ENCODE assay signal across 9 cellular contexts in genomic region chr12:50101663-50102062, GRCh38. TPM values are rescaled to one million over a fixed set of nuclear protein-coding genes. Genes with fewer than 3 reads are reported as not detected.
DNase-seq lines count a peak whose midpoint lies in the region; ATAC-seq, FAIRE-seq and TF ChIP-seq lines count a peak whose summit lies in the region.
"Had no signal": no experiment of that assay in that cellular context is flagged by ENCODE, and none has a peak within 500 bp of the region (broad histone marks: within the 10 kb centered on the region; RNA-seq: fewer than 3 reads in every experiment).

No MANE protein-coding gene starts in this region.

- WGBS in A549 (ENCODE audit: missing lambda C conversion rate): 75% methylated on average over 3 of the region's 3 CpGs

- H3K4me1 ChIP-seq in A549 (no peaks in the 10 kb centered on the region), HEK293 (ENCODE audit: control insufficient read depth, insufficient read depth, low read length) (peaks cover 7% of the 10 kb centered on the region), adipocyte (ENCODE audit: control insufficient read depth, insufficient read depth, low read length) (peaks cover 45% of the 10 kb centered on the region)
- H3K4me1 ChIP-seq in effector memory CD4-positive, alpha-beta T cell (ENCODE audit: control insufficient read depth, insufficient read depth, low read length, poor library complexity, severe bottlenecking): no peaks in the 10 kb centered on the region

- peaks cover 52% of the 10 kb centered on the region for H3K36me3 Mint-ChIP-seq in stimulated activated effector memory CD8-positive, alpha-beta T cell treated with anti-CD3 and anti-CD28 coated beads, Interleukin-12 subunit alpha, Interleukin-12 subunit beta, amount 100 ng/mL, for 72 hours

- TF ChIP-seq EP300 in A549 (IDR thresholded peaks at IDR 0.05): no peak

- H3K9me3 ChIP-seq in A549 (no peaks in the 10 kb centered on the region), HEK293 (ENCODE audit: control insufficient read depth, insufficient read depth, low read depth, low read length) (no peaks in the 10 kb centered on the region), adipocyte (ENCODE audit: control insufficient read depth, low read length) (no peaks in the 10 kb centered on the region)
- H3K9me3 ChIP-seq in effector memory CD4-positive, alpha-beta T cell (ENCODE audit: control insufficient read depth, low read length): no peaks in the 10 kb centered on the region

- H3K4me2 ChIP-seq in A549: no peak overlapping the region

- CTCF ChIA-PET in A549 (lab: Yijun Ruan, JAX): interaction anchor here (0.7 to 17.7 kb wide), 12 partner anchors 11 to 289 kb away, joined by 3 to 309 read pairs (median 4); partner anchors contain the start of genes CERS5, COX14 and SMARCD1
- CTCF ChIA-PET in HEK293 (lab: Yijun Ruan, JAX): interaction anchor here (0.6 to 5.4 kb wide), 13 partner anchors 9 to 124 kb away, joined by 3 to 50 read pairs (median 3); partner anchors contain the start of gene COX14

- no peaks in the 10 kb centered on the region for H3K9me3 Mint-ChIP-seq in stimulated activated effector memory CD8-positive, alpha-beta T cell treated with anti-CD3 and anti-CD28 coated beads, Interleukin-12 subunit alpha, Interleukin-12 subunit beta, amount 100 ng/mL, for 72 hours
- H3K9me3 Mint-ChIP-seq: dendritic cell treated with granulocyte-macrophage colony-stimulating factor and Interleukin-4, amounts not matched to agents 40 ng/mL and 50 ng/mL, for 4 days had no signal

- H3K27ac Mint-ChIP-seq in stimulated activated effector memory CD8-positive, alpha-beta T cell treated with anti-CD3 and anti-CD28 coated beads, Interleukin-12 subunit alpha, Interleukin-12 subunit beta, amount 100 ng/mL, for 72 hours: no peak overlapping the region
- H3K27ac Mint-ChIP-seq: dendritic cell treated with granulocyte-macrophage colony-stimulating factor and Interleukin-4, amounts not matched to agents 40 ng/mL and 50 ng/mL, for 4 days had no signal

- DNase-seq in A549 (ENCODE audit: low read depth in 1 of 2, low spot score in 1 of 2) (peak; percentile 57 to 65), adipocyte (ENCODE audit: low read depth) (peak; percentile 65), islet precursor cell (peak; percentile 81), GM20000 (ENCODE audit: low spot score) (no peak)
- DNase-seq in effector memory CD4-positive, alpha-beta T cell: no peak
- no peak for DNase-seq in stimulated activated effector memory CD8-positive, alpha-beta T cell treated with anti-CD3 and anti-CD28 coated beads, Interleukin-12 subunit alpha, Interleukin-12 subunit beta, amount 100 ng/mL, for 72 hours (ENCODE audit: low spot score in 2 of 2)

- H3K36me3 ChIP-seq in HEK293 (ENCODE audit: control insufficient read depth in 2 of 2, insufficient read depth in 1 of 2, low read length in 2 of 2): peaks cover 10 to 51% of the 10 kb centered on the region in 2 experiments; a peak in 2 of 3 replicates
- H3K36me3 ChIP-seq in adipocyte (ENCODE audit: control insufficient read depth, insufficient read depth, low read length, severe bottlenecking): peaks cover 39% of the 10 kb centered on the region
- peaks cover 30% of the 10 kb centered on the region for H3K36me3 ChIP-seq in effector memory CD4-positive, alpha-beta T cell (ENCODE audit: control insufficient read depth, insufficient read depth, low read length)

- peaks cover 6% of the 10 kb centered on the region for H3K4me1 Mint-ChIP-seq in stimulated activated effector memory CD8-positive, alpha-beta T cell treated with anti-CD3 and anti-CD28 coated beads, Interleukin-12 subunit alpha, Interleukin-12 subunit beta, amount 100 ng/mL, for 72 hours

- H3K27ac ChIP-seq in A549 (no peak overlapping the region), HEK293 (ENCODE audit: extremely low read depth, low read depth, low read length) (no peak overlapping the region; the same call in 1 of the 2 replicates)
- H3K27ac ChIP-seq in effector memory CD4-positive, alpha-beta T cell (ENCODE audit: insufficient read depth, low read length, poor library complexity, severe bottlenecking): no peak overlapping the region

- TF ChIP-seq RAD21 in A549 (conservative IDR thresholded peaks at IDR 0.05 in 1 of 2, IDR thresholded peaks at IDR 0.05 in 1 of 2): peak in 1 of 2 experiments; percentile 50; a peak in 2 of 5 replicates

- H3K27me3 ChIP-seq in adipocyte (replicated peaks; ENCODE audit: control insufficient read depth, insufficient read depth, low read length): no peaks in the 10 kb centered on the region
- H3K27me3 ChIP-seq in effector memory CD4-positive, alpha-beta T cell (replicated peaks; ENCODE audit: control insufficient read depth, insufficient read depth, low read length, poor library complexity, severe bottlenecking): no peaks in the 10 kb centered on the region

- no peak for FAIRE-seq in A549 (lab: Jason Lieb, UNC)

- H3K9ac ChIP-seq in adipocyte (ENCODE audit: low read length): peak overlapping the region; percentile 92

- no peak overlapping the region for H3K4me3 Mint-ChIP-seq in stimulated activated effector memory CD8-positive, alpha-beta T cell treated with anti-CD3 and anti-CD28 coated beads, Interleukin-12 subunit alpha, Interleukin-12 subunit beta, amount 100 ng/mL, for 72 hours
- H3K4me3 Mint-ChIP-seq: dendritic cell treated with granulocyte-macrophage colony-stimulating factor and Interleukin-4, amounts not matched to agents 40 ng/mL and 50 ng/mL, for 4 days had no signal

- POLR2A ChIA-PET in A549 (lab: Yijun Ruan, JAX): interaction anchor here (1.4 to 2.7 kb wide), 3 partner anchors 10 to 19 kb away, joined by 4 to 17 read pairs (median 14); partner anchors contain the start of genes COX14 and SMARCD1
- POLR2A ChIA-PET in HEK293 (lab: Yijun Ruan, JAX): interaction anchor here (0.7 to 3.6 kb wide), 4 partner anchors 10 to 213 kb away, joined by 3 to 32 read pairs (median 4); partner anchors contain the start of genes COX14 and SMARCD1

- H3K4me3 ChIP-seq in A549: no peak overlapping the region
- H3K4me3 ChIP-seq in HEK293 (ENCODE audit: low read depth, low read length): no peak overlapping the region
- H3K4me3 ChIP-seq in adipocyte (ENCODE audit: low read length): no peak overlapping the region
- no peak overlapping the region for H3K4me3 ChIP-seq in effector memory CD4-positive, alpha-beta T cell (ENCODE audit: insufficient read depth, low read depth, low read length, poor library complexity, severe bottlenecking)

- no peak for TF ChIP-seq POLR2A in A549 (IDR thresholded peaks at IDR 0.05; ENCODE audit: low read length)

- peak; percentile 59 to 72 for ATAC-seq in A549
- ATAC-seq in stimulated activated effector memory CD8-positive, alpha-beta T cell treated with anti-CD3 and anti-CD28 coated beads, Interleukin-12 subunit alpha, Interleukin-12 subunit beta, amount 100 ng/mL, for 72 hours: no peak
- no peak for ATAC-seq in GM18519 (IDR thresholded peaks at IDR 0.05; ENCODE audit: low FRiP score, unreplicated experiment)

- peak; percentile 30; the same call in 2 of the 3 replicates for TF ChIP-seq CTCF in A549 (IDR thresholded peaks at IDR 0.05)
- no peak for TF ChIP-seq CTCF in HEK293 (tag by site-specific recombination; IDR thresholded peaks at IDR 0.05)
- TF ChIP-seq CTCF in GM20000 (IDR thresholded peaks at IDR 0.05; ENCODE audit: extremely low read depth, missing control alignments): no peak

TF ChIP-seq in A549, 52 proteins besides CTCF, POLR2A, EP300 and RAD21:
- TF ChIP-seq TP53 (CRISPR knock-in tag; IDR thresholded peaks at IDR 0.05) (no peak), SMC3 (IDR thresholded peaks at IDR 0.05) (peak; percentile 40; the same call in 2 of the 3 replicates), CEBPB (IDR thresholded peaks at IDR 0.05) (peak; percentile 36 to 75; a peak in 3 of 4 replicates)

TF ChIP-seq in HEK293, 187 proteins besides CTCF, POLR2A, EP300 and RAD21 (continues in another document):
- TF ChIP-seq ZFP37 (tag by site-specific recombination; IDR thresholded peaks at IDR 0.05): no peak

RNA-seq across cellular contexts. Expression of gene GPD1, which starts 2.1 kb away (rescaled TPM):
- polyA plus RNA-seq in A549 (2011; rRNA removed): 0.44 and 0.52 TPM in 2 replicates
- polyA plus RNA-seq in A549 (2012; cell fraction: cytosol; rRNA removed): 0.08 and 0.09 TPM in 2 replicates
- polyA plus RNA-seq in A549 (2012; cell fraction: nucleus; rRNA removed): 0.64 and 1.9 TPM in 2 replicates
- 0.07 to 0.13 TPM (median 0.10 TPM) in 3 replicates for polyA plus RNA-seq in A549 (2017; fragmentation: RNase III; extraction: RNeasy Plus Mini Kit Qiagen cat#74134 plus additional on column Dnase treatment)
- 0.29 TPM in 1 of 2 replicates, not detected in the other for polyA minus RNA-seq in A549 (2011; rRNA and poly(A)+ RNA removed)

RNA-seq across cellular contexts. Expression of gene COX14, which starts 10.4 kb away (rescaled TPM):
- polyA plus RNA-seq in A549 (2011; rRNA removed) (134 and 147 TPM in 2 replicates), A549 (2017; fragmentation: RNase III; extraction: RNeasy Plus Mini Kit Qiagen cat#74134 plus additional on column Dnase treatment) (87.9 to 112 TPM (median 93.3 TPM) in 3 replicates)
- polyA plus RNA-seq in A549 (2012; cell fraction: cytosol; rRNA removed): 204 and 239 TPM in 2 replicates
- polyA plus RNA-seq in A549 (2012; cell fraction: nucleus; rRNA removed): 85.7 and 86.1 TPM in 2 replicates
- 59.2 and 73.2 TPM in 2 replicates for polyA minus RNA-seq in A549 (2011; rRNA and poly(A)+ RNA removed)

RNA-seq across cellular contexts. Expression of gene SMARCD1, which starts 16.5 kb away (rescaled TPM):
- polyA plus RNA-seq in A549 (2011; rRNA removed) (80.7 and 113 TPM in 2 replicates), A549 (2017; fragmentation: RNase III; extraction: RNeasy Plus Mini Kit Qiagen cat#74134 plus additional on column Dnase treatment) (56.1 to 62.5 TPM (median 62.1 TPM) in 3 replicates)
- polyA plus RNA-seq in A549 (2012; cell fraction: cytosol; rRNA removed): 51.0 and 73.8 TPM in 2 replicates
- 74.5 and 105 TPM in 2 replicates for polyA plus RNA-seq in A549 (2012; cell fraction: nucleus; rRNA removed)
- polyA minus RNA-seq in A549 (2011; rRNA and poly(A)+ RNA removed): 114 and 136 TPM in 2 replicates

RNA-seq across cellular contexts. Expression of gene ASIC1, which starts 44.3 kb away (rescaled TPM):
- polyA plus RNA-seq in A549 (2011; rRNA removed) (6.0 and 7.8 TPM in 2 replicates), A549 (2017; fragmentation: RNase III; extraction: RNeasy Plus Mini Kit Qiagen cat#74134 plus additional on column Dnase treatment) (6.2 to 8.5 TPM (median 6.7 TPM) in 3 replicates)
- polyA plus RNA-seq in A549 (2012; cell fraction: cytosol; rRNA removed): 8.5 and 10.4 TPM in 2 replicates
- polyA plus RNA-seq in A549 (2012; cell fraction: nucleus; rRNA removed): 24.1 and 26.2 TPM in 2 replicates
- polyA minus RNA-seq in A549 (2011; rRNA and poly(A)+ RNA removed): 7.9 and 8.7 TPM in 2 replicates

Comparison
In these comparisons a context has a peak if more than half of its experiments do, and no peak if none do; other contexts are left out.
1. ATAC-seq: peak in A549 (2 of 2); none in stimulated activated effector memory CD8-positive, alpha-beta T cell treated with anti-CD3 and anti-CD28 coated beads, Interleukin-12 subunit alpha, Interleukin-12 subunit beta, amount 100 ng/mL, for 72 hours (single experiment) and GM18519 (single experiment).
2. DNase-seq: peak in A549 (2 of 2), adipocyte (single experiment) and islet precursor cell (single experiment); none in effector memory CD4-positive, alpha-beta T cell (0 of 3), stimulated activated effector memory CD8-positive, alpha-beta T cell treated with anti-CD3 and anti-CD28 coated beads, Interleukin-12 subunit alpha, Interleukin-12 subunit beta, amount 100 ng/mL, for 72 hours (0 of 2) and GM20000 (single experiment).
3. Of the 5 proteins assayed by ChIP-seq in both HEK293 and A549: peak only in HEK293: none; only in A549: CTCF; in both: none; in neither: 4.